18 cellular contexts compared by ENCODE assay signal in the genomic region with DNA sequence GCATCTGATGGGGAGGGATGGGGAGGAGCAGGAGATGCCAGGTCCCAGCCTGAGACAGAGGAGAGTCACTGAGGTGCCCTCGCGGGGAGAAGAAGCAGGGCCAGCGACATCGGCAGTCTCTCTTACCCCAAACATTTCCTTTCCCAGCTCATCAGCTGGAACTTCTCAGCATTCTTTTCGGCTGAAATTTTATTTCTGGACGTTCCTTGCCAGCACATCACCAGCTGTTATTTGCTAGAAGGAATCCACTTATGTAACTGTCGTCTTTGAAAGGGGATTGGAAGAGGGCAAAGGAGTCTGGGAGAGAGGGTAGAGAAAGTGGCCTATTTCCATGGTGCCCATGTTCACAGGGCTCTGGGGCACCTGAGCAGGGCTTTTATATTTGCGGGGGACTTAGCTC.
A peak's percentile ranks its signal among the peaks of the same experiment; 100 is the strongest.
DNase-seq lines count a peak whose midpoint lies in the region; ATAC-seq and TF ChIP-seq lines count a peak whose summit lies in the region.
"Had no signal": no experiment of that assay in that cellular context is flagged by ENCODE, and none has a peak within 500 bp of the region (broad histone marks: within the 10 kb centered on the region; RNA-seq: fewer than 3 reads in every experiment).

No MANE protein-coding gene starts in this region.

- H3K4me3 ChIP-seq in IMR-90 (ENCODE audit: insufficient read depth, low read depth, low read length): no peak overlapping the region
- H3K4me3 ChIP-seq: GM12878, GM23248, HAP-1 had no signal

- no peak overlapping the region for H3K4me2 ChIP-seq in IMR-90 (ENCODE audit: low read depth, low read length)

- H3K23ac ChIP-seq in IMR-90 (ENCODE audit: low read depth, low read length): no peak overlapping the region

- WGBS in IMR-90 (ENCODE audit: extremely low coverage in 2 of 2, insufficient read length in 1 of 2), 2 experiments: 0% methylated on average over 1 of the region's 8 CpGs; no CpG with 5 or more reads in 1 of the 2 experiments

- H2AK5ac ChIP-seq in IMR-90 (ENCODE audit: low read depth, low read length): no peak overlapping the region

- H3K27me3 ChIP-seq in IMR-90 (ENCODE audit: control insufficient read depth, insufficient read depth, low read length): no peaks in the 10 kb centered on the region

- no peaks in the 10 kb centered on the region for H3K36me3 ChIP-seq in IMR-90 (ENCODE audit: control insufficient read depth, insufficient read depth, low read length)
- H3K36me3 ChIP-seq: BE2C, HAP-1 had no signal

- ATAC-seq in IMR-90 (ENCODE audit: low read depth) (no peak), GM18502 (IDR thresholded peaks at IDR 0.05; ENCODE audit: poor library complexity, unreplicated experiment) (no peak), GM21825 (IDR thresholded peaks at IDR 0.05; ENCODE audit: unreplicated experiment) (no peak)
- ATAC-seq: GM12878 had no signal

- H4K20me1 ChIP-seq in IMR-90 (ENCODE audit: insufficient read depth, low read length): no peaks in the 10 kb centered on the region

- intact Hi-C loops in IMR-90 (cut with micrococcal nuclease): no loop called here

- TF ChIP-seq POLR2A in IMR-90 (IDR thresholded peaks at IDR 0.05; ENCODE audit: low read depth, low read length): no peak

- H2BK20ac ChIP-seq in IMR-90 (ENCODE audit: low read depth, low read length): no peak overlapping the region

- H2BK5ac ChIP-seq in IMR-90 (ENCODE audit: low read depth, low read length, poor library complexity, severe bottlenecking): no peak overlapping the region

- H2AFZ ChIP-seq in IMR-90 (replicated peaks; ENCODE audit: low read length, poor library complexity): no peak overlapping the region
- H2AFZ ChIP-seq: GM23248 had no signal

- 0 out of 3 replicates have a peak overlapping the region, but pooled peaks have one; percentile 31 for H2BK15ac ChIP-seq in IMR-90 (ENCODE audit: low read depth, low read length)

- no peak overlapping the region for H2AK9ac ChIP-seq in IMR-90 (replicated peaks; ENCODE audit: low read depth, low read length, poor library complexity)

- H3K9me1 ChIP-seq in IMR-90 (ENCODE audit: insufficient read depth, low read length): no peaks in the 10 kb centered on the region

- peak overlapping the region; percentile 31; the same call in 1 of the 2 replicates for H3K27ac ChIP-seq in IMR-90 (ENCODE audit: insufficient read depth, low read length)
- H3K27ac ChIP-seq in angular gyrus (ENCODE audit: low read depth, low read length): peak overlapping the region; percentile 22
- H3K27ac ChIP-seq: GM23248 had no signal

- H3K9ac ChIP-seq in IMR-90 (ENCODE audit: low read depth, low read length): no peak overlapping the region
- H3K9ac ChIP-seq: GM23248 had no signal

- dilution Hi-C loops in IMR-90 (cut with HindIII; ENCODE audit: low sequenced_read_pairs, unreplicated experiment): no loop called here

- POLR2A ChIA-PET in IMR-90 (lab: Charles Lee; ENCODE audit: unreplicated experiment): no interaction called here

- TF ChIP-seq CTCF in IMR-90 (conservative IDR thresholded peaks at IDR 0.05; ENCODE audit: low read depth, low read length): no peak

- no peaks in the 10 kb centered on the region for H3K79me1 ChIP-seq in IMR-90 (ENCODE audit: low read depth in 1 of 2, low read length in 2 of 2)

- H3K4me1 ChIP-seq in IMR-90 (ENCODE audit: control insufficient read depth, insufficient read depth, low read length): peaks cover 8% of the 10 kb centered on the region; the same call in 1 of the 2 replicates
- H3K4me1 ChIP-seq: BE2C, HAP-1 had no signal

- H4K91ac ChIP-seq in IMR-90 (ENCODE audit: insufficient read depth, low read depth, low read length): no peak overlapping the region; the same call in 1 of the 2 replicates

- BruUV-seq in IMR-90 (replicated peaks; lab: Mats Ljungman, UMichigan): no TSS peak

- no peak overlapping the region; the same call in 1 of the 2 replicates for H3K4ac ChIP-seq in IMR-90 (ENCODE audit: low read depth, low read length)

- CTCF ChIA-PET in IMR-90 (lab: Yijun Ruan, JAX): no interaction called here

- in situ Hi-C loops in IMR-90 (cut with MboI; ENCODE audit: low sequenced_read_pairs): no loop called here

- H4K8ac ChIP-seq in IMR-90 (ENCODE audit: low read depth in 2 of 2, low read length in 2 of 2): no peak overlapping the region

- H4K5ac ChIP-seq in IMR-90 (ENCODE audit: low read depth, low read length): peak overlapping the region; percentile 39; the same call in 1 of the 2 replicates

- peak overlapping the region; percentile 63; the same call in 1 of the 2 replicates for H3K18ac ChIP-seq in IMR-90 (ENCODE audit: low read depth, low read length)

- H3K14ac ChIP-seq in IMR-90 (replicated peaks; ENCODE audit: low read depth, low read length): no peak overlapping the region

- peaks cover 25% of the 10 kb centered on the region for H3K9me3 ChIP-seq in IMR-90 (ENCODE audit: control insufficient read depth, insufficient read depth, low read length)
- H3K9me3 ChIP-seq: BE2C, HAP-1 had no signal

- peak; percentile 35 for DNase-seq in IMR-90
- peak; percentile 60 for DNase-seq in myocyte (ENCODE audit: low read depth)
- no peak for DNase-seq in islet precursor cell
- DNase-seq: BE2C; C1 segment of cervical spinal cord; CD4-positive, CD25-positive, alpha-beta regulatory T cell; CD8-positive, alpha-beta memory T cell; COR-L47; DMS 273 treated with DMSO at 0.1 percent for 48 hours; DMS53; DND-41; EL; GM23248 had no signal

- 0 out of 2 replicates have a peak overlapping the region, but pooled peaks have one; percentile 5 for H2BK120ac ChIP-seq in IMR-90 (ENCODE audit: low read depth, low read length)

- H3K56ac ChIP-seq in IMR-90 (ENCODE audit: extremely low read depth, insufficient read depth, low read length): no peak overlapping the region

- no peak for TF ChIP-seq RAD21 in IMR-90 (IDR thresholded peaks at IDR 0.05; ENCODE audit: low read length)

TF ChIP-seq in IMR-90, 13 proteins besides CTCF, POLR2A, EP300 and RAD21:
- no peak for TF ChIP-seq FOS (IDR thresholded peaks at IDR 0.05; ENCODE audit: low read depth, low read length)
- no peak for TF ChIP-seq CHD1 (IDR thresholded peaks at IDR 0.05; ENCODE audit: low read depth, low read length)
- no peak for TF ChIP-seq ELK1 (IDR thresholded peaks at IDR 0.05; ENCODE audit: borderline replicate concordance, low read depth, low read length)
- no peak for TF ChIP-seq RFX5 (IDR thresholded peaks at IDR 0.05; ENCODE audit: low read depth, low read length)
- TF ChIP-seq USF2 (IDR thresholded peaks at IDR 0.05; ENCODE audit: low read depth, low read length): no peak
- TF ChIP-seq BHLHE40 (IDR thresholded peaks at IDR 0.05; ENCODE audit: low read depth, low read length): no peak
- TF ChIP-seq MXI1 (IDR thresholded peaks at IDR 0.05; ENCODE audit: borderline replicate concordance, low read depth, low read length): no peak
- TF ChIP-seq RCOR1 (IDR thresholded peaks at IDR 0.05; ENCODE audit: insufficient replicate concordance, low read length): no peak
- TF ChIP-seq CEBPB (IDR thresholded peaks at IDR 0.05; ENCODE audit: low read depth, low read length): no peak
- TF ChIP-seq NFE2L2 (IDR thresholded peaks at IDR 0.05; ENCODE audit: low read depth, low read length): no peak
- TF ChIP-seq MAZ (IDR thresholded peaks at IDR 0.05; ENCODE audit: borderline replicate concordance, low read depth, low read length): no peak
- no peak for TF ChIP-seq MAFK (IDR thresholded peaks at IDR 0.05; ENCODE audit: low read depth, low read length)
- no peak for TF ChIP-seq SMC3 (IDR thresholded peaks at IDR 0.05; ENCODE audit: low read depth, low read length)
